8 cellular contexts compared by ENCODE assay signal in genomic region chr1:84574936-84575335, GRCh38. TPM values are rescaled to one million over a fixed set of nuclear protein-coding genes. Genes with fewer than 3 reads are reported as not detected.
DNase-seq lines count a peak whose midpoint lies in the region; ATAC-seq, FAIRE-seq and TF ChIP-seq lines count a peak whose summit lies in the region.

No MANE protein-coding gene starts in this region.

- no peaks in the 10 kb centered on the region for H4K20me1 ChIP-seq in astrocyte (ENCODE audit: insufficient read depth, low read length)

- peaks cover 18% of the 10 kb centered on the region for H3K4me1 Mint-ChIP-seq in astrocyte (ENCODE audit: low read depth, unreplicated experiment)
- H3K4me1 Mint-ChIP-seq in mesothelial cell of epicardium, result peaks cover 29% of the 10 kb centered on the region

- H3K9ac ChIP-seq in astrocyte (ENCODE audit: low read length), result peak overlapping the region; percentile 31

- H3K4me2 ChIP-seq in astrocyte (ENCODE audit: low read length), result peak overlapping the region; percentile 86

- H3K4me3 ChIP-seq in HEK293 (ENCODE audit: low read depth, low read length), result no peak overlapping the region
- peak overlapping the region; percentile 63 for H3K4me3 ChIP-seq in astrocyte (ENCODE audit: insufficient read depth, low read depth, low read length)

- no peaks in the 10 kb centered on the region for H3K27me3 ChIP-seq in astrocyte (ENCODE audit: insufficient read depth, low read length)

- H3K27ac ChIP-seq in 22Rv1, result peak overlapping the region; percentile 92; the same call in 1 of the 2 replicates
- H3K27ac ChIP-seq in HEK293 (ENCODE audit: extremely low read depth, low read depth, low read length), result no peak overlapping the region; the same call in 1 of the 2 replicates
- H3K27ac ChIP-seq in astrocyte (ENCODE audit: low read depth, low read length), result no peak overlapping the region

- FAIRE-seq in astrocyte (lab: Jason Lieb, UNC) (no peak), urothelium cell line (lab: Jason Lieb, UNC) (no peak)

- H3K9me3 ChIP-seq in HEK293 (ENCODE audit: control insufficient read depth, insufficient read depth, low read depth, low read length), result no peaks in the 10 kb centered on the region
- no peaks in the 10 kb centered on the region for H3K9me3 ChIP-seq in astrocyte (ENCODE audit: insufficient read depth, low read depth, low read length)

- in situ Hi-C loops in ACHN (cut with HindIII; ENCODE audit: low pct_ligation_motif_present, low pct_unique_long_range_greater_than_20kb, low sequenced_read_pairs), result no loop called here

- H3K36me3 ChIP-seq in HEK293 (ENCODE audit: control insufficient read depth in 2 of 2, insufficient read depth in 1 of 2, low read length in 2 of 2), result peaks cover 0 to 8% of the 10 kb centered on the region in 2 experiments; a peak in 1 of 3 replicates
- H3K36me3 ChIP-seq in astrocyte (ENCODE audit: insufficient read depth, low read length), result no peaks in the 10 kb centered on the region

- H3K36me3 Mint-ChIP-seq in astrocyte (ENCODE audit: low read depth, unreplicated experiment) (peaks cover 2% of the 10 kb centered on the region), mesothelial cell of epicardium (peaks cover 8% of the 10 kb centered on the region)

- DNase-seq in astrocyte (ENCODE audit: low read depth), result no peak
- DNase-seq in mesothelial cell of epicardium (ENCODE audit: low spot score in 2 of 2, unreplicated experiment in 2 of 2), result no peak
- no peak for DNase-seq in SHP77 (lab: John Stamatoyannopoulos, UW)
- DNase-seq in ACHN, result no peak
- DNase-seq in urothelium cell line (ENCODE audit: low spot score), result no peak

- CTCF ChIA-PET in HEK293 (lab: Yijun Ruan, JAX), result interaction anchor here (0.6 to 1.5 kb wide), 4 partner anchors 14 to 339 kb away, joined by 3 to 4 read pairs (median 3); no protein-coding TSS in a partner anchor

- POLR2A ChIA-PET in HEK293 (lab: Yijun Ruan, JAX), result interaction anchor here (2.7 kb wide), 1 partner anchor 69 kb away, joined by 20 read pairs; the partner anchor contains the start of genes GNG5 and SPATA1

- H3K4me1 ChIP-seq in HEK293 (ENCODE audit: control insufficient read depth, insufficient read depth, low read length) (no peaks in the 10 kb centered on the region), astrocyte (ENCODE audit: insufficient read depth, low read length) (peaks cover 21% of the 10 kb centered on the region)

- TF ChIP-seq CTCF in 22Rv1 (IDR thresholded peaks at IDR 0.05) (no peak), HEK293 (tag by site-specific recombination; IDR thresholded peaks at IDR 0.05) (no peak), astrocyte (IDR thresholded peaks at IDR 0.05; ENCODE audit: insufficient read depth, low read depth, low read length) (no peak), mesothelial cell of epicardium (IDR thresholded peaks at IDR 0.05; ENCODE audit: unreplicated experiment) (no peak)

- H2AFZ ChIP-seq in astrocyte (ENCODE audit: low read depth, low read length), result peak overlapping the region; percentile 93

- H3K27me3 Mint-ChIP-seq in astrocyte (ENCODE audit: low read depth, unreplicated experiment), result no peaks in the 10 kb centered on the region
- no peaks in the 10 kb centered on the region for H3K27me3 Mint-ChIP-seq in mesothelial cell of epicardium (ENCODE audit: low read depth)

- peaks cover 7% of the 10 kb centered on the region for H3K79me2 ChIP-seq in astrocyte (ENCODE audit: insufficient read depth, low read length)

- H3K27ac Mint-ChIP-seq in astrocyte (ENCODE audit: unreplicated experiment), result peak overlapping the region; percentile 75
- peak overlapping the region; percentile 88 for H3K27ac Mint-ChIP-seq in mesothelial cell of epicardium

- no peak for ATAC-seq in HG03439 (IDR thresholded peaks at IDR 0.05; ENCODE audit: unreplicated experiment)

- H3K4me3 Mint-ChIP-seq in astrocyte (ENCODE audit: unreplicated experiment), result peak overlapping the region; percentile 78
- peak overlapping the region; percentile 91 for H3K4me3 Mint-ChIP-seq in mesothelial cell of epicardium

- H3K9me3 Mint-ChIP-seq in astrocyte (ENCODE audit: unreplicated experiment) (peaks cover 2% of the 10 kb centered on the region), mesothelial cell of epicardium (no peaks in the 10 kb centered on the region)

TF ChIP-seq in HEK293, 187 proteins besides CTCF, POLR2A, EP300 and RAD21:
- no peak for TF ChIP-seq ZNF677 (tag by site-specific recombination; IDR thresholded peaks at IDR 0.05)
- no peak for TF ChIP-seq ZEB2 (tag by site-specific recombination; IDR thresholded peaks at IDR 0.05)
- 0 out of 2 replicates have a peak, but pooled peaks have one; percentile 11 for TF ChIP-seq ZBTB17 (tag by site-specific recombination; IDR thresholded peaks at IDR 0.05)

RNA-seq across cellular contexts. Expression of gene CTBS, which starts 0.7 kb away (rescaled TPM):
- total RNA-seq in astrocyte (16.9 and 18.6 TPM in 2 replicates), mesothelial cell of epicardium (11.0 to 11.4 TPM (median 11.1 TPM) in 3 replicates)
